Comparison of ENCODE assay signal across 29 cellular contexts in genomic region chr1:29315262-29315661, GRCh38.
"Had no signal": no experiment of that assay in that cellular context is flagged by ENCODE, and none has a peak within 500 bp of the region (broad histone marks: within the 10 kb centered on the region; RNA-seq: fewer than 3 reads in every experiment).

No MANE protein-coding gene starts in this region.

- H3K9me3 ChIP-seq: ascending aorta had no signal

- H3K4me3 ChIP-seq: ascending aorta, PC-9 had no signal

- H3K27ac ChIP-seq: ascending aorta, KMS-11, PC-9, RWPE1, VCaP had no signal

- H3K4me3 Mint-ChIP-seq: activated CD4-positive, alpha-beta memory T cell treated with anti-CD3 and anti-CD28 coated beads, Interleukin-2, amount 10 ng/mL, durations not matched to agents 7 days and 5 days; activated CD8-positive, alpha-beta memory T cell treated with anti-CD3 and anti-CD28 coated beads, Interleukin-2, amount 10 ng/mL, durations not matched to agents 7 days and 5 days; activated naive CD8-positive, alpha-beta T cell treated with anti-CD3 and anti-CD28 coated beads, Interleukin-2, amount 10 ng/mL, durations not matched to agents 7 days and 5 days; T-cell had no signal

- H3K4me1 ChIP-seq: ascending aorta had no signal

- H3K36me3 Mint-ChIP-seq: activated CD8-positive, alpha-beta memory T cell treated with anti-CD3 and anti-CD28 coated beads, Interleukin-2, amount 10 ng/mL, durations not matched to agents 7 days and 5 days; activated naive CD8-positive, alpha-beta T cell treated with anti-CD3 and anti-CD28 coated beads, Interleukin-2, amount 10 ng/mL, durations not matched to agents 7 days and 5 days; T-cell had no signal

- DNase-seq: activated CD4-positive, alpha-beta memory T cell treated with anti-CD3 and anti-CD28 coated beads, Interleukin-2, amount 10 ng/mL, durations not matched to agents 7 days and 5 days; activated CD4-positive, alpha-beta T cell treated with anti-CD3 and anti-CD28 coated beads for 1 hour; activated CD4-positive, alpha-beta T cell treated with anti-CD3 and anti-CD28 coated beads for 48 hours; activated CD4-positive, CD25-positive, alpha-beta regulatory T cell; activated CD8-positive, alpha-beta memory T cell treated with anti-CD3 and anti-CD28 coated beads for 24 hours; activated CD8-positive, alpha-beta memory T cell treated with anti-CD3 and anti-CD28 coated beads, Interleukin-2, amount 10 ng/mL, durations not matched to agents 7 days and 5 days; activated CD8-positive, alpha-beta memory T cell treated with anti-CD3 and anti-CD28 coated beads, Interleukin-2, amount 50 U/mL, for 48 hours; activated effector memory CD4-positive, alpha-beta T cell treated with Interleukin-2 at 50 U/mL for 16 hours; activated naive CD4-positive, alpha-beta T cell treated with anti-CD3 and anti-CD28 coated beads, Interleukin-2, amount 50 U/mL, for 16 hours; activated naive CD8-positive, alpha-beta T cell treated with anti-CD3 and anti-CD28 coated beads, Interleukin-2, amount 10 ng/mL, durations not matched to agents 7 days and 5 days; activated T-cell treated with anti-CD3 and anti-CD28 coated beads, Interleukin-2, amount 50 U/mL, for 48 hours; amygdala; MM.1S; MV-4-11; NCI-H1092; NCI-H1436 treated with DMSO at 0.1 percent for 48 hours; NCI-H1694 treated with DMSO at 0.1 percent for 48 hours; NCI-H2029; NCI-H345; NCI-H524 treated with DMSO at 0.1 percent for 48 hours; PC-9; SIG-M5; T-cell; T-helper 2 cell; T-helper 9 cell had no signal

- H3K27me3 Mint-ChIP-seq: activated CD4-positive, alpha-beta memory T cell treated with anti-CD3 and anti-CD28 coated beads, Interleukin-2, amount 10 ng/mL, durations not matched to agents 7 days and 5 days; activated CD8-positive, alpha-beta memory T cell treated with anti-CD3 and anti-CD28 coated beads, Interleukin-2, amount 10 ng/mL, durations not matched to agents 7 days and 5 days; activated naive CD8-positive, alpha-beta T cell treated with anti-CD3 and anti-CD28 coated beads, Interleukin-2, amount 10 ng/mL, durations not matched to agents 7 days and 5 days had no signal

- H3K4me1 Mint-ChIP-seq: activated CD4-positive, alpha-beta memory T cell treated with anti-CD3 and anti-CD28 coated beads, Interleukin-2, amount 10 ng/mL, durations not matched to agents 7 days and 5 days; activated CD8-positive, alpha-beta memory T cell treated with anti-CD3 and anti-CD28 coated beads, Interleukin-2, amount 10 ng/mL, durations not matched to agents 7 days and 5 days; activated naive CD8-positive, alpha-beta T cell treated with anti-CD3 and anti-CD28 coated beads, Interleukin-2, amount 10 ng/mL, durations not matched to agents 7 days and 5 days; T-cell had no signal

- H3K27me3 ChIP-seq: ascending aorta had no signal

- H3K27ac Mint-ChIP-seq: activated CD4-positive, alpha-beta memory T cell treated with anti-CD3 and anti-CD28 coated beads, Interleukin-2, amount 10 ng/mL, durations not matched to agents 7 days and 5 days; activated CD8-positive, alpha-beta memory T cell treated with anti-CD3 and anti-CD28 coated beads, Interleukin-2, amount 10 ng/mL, durations not matched to agents 7 days and 5 days; activated naive CD8-positive, alpha-beta T cell treated with anti-CD3 and anti-CD28 coated beads, Interleukin-2, amount 10 ng/mL, durations not matched to agents 7 days and 5 days; T-cell had no signal

- H3K9me3 Mint-ChIP-seq: activated CD4-positive, alpha-beta memory T cell treated with anti-CD3 and anti-CD28 coated beads, Interleukin-2, amount 10 ng/mL, durations not matched to agents 7 days and 5 days; activated naive CD8-positive, alpha-beta T cell treated with anti-CD3 and anti-CD28 coated beads, Interleukin-2, amount 10 ng/mL, durations not matched to agents 7 days and 5 days; T-cell had no signal
